8 cellular contexts compared by ENCODE assay signal in the genomic region with DNA sequence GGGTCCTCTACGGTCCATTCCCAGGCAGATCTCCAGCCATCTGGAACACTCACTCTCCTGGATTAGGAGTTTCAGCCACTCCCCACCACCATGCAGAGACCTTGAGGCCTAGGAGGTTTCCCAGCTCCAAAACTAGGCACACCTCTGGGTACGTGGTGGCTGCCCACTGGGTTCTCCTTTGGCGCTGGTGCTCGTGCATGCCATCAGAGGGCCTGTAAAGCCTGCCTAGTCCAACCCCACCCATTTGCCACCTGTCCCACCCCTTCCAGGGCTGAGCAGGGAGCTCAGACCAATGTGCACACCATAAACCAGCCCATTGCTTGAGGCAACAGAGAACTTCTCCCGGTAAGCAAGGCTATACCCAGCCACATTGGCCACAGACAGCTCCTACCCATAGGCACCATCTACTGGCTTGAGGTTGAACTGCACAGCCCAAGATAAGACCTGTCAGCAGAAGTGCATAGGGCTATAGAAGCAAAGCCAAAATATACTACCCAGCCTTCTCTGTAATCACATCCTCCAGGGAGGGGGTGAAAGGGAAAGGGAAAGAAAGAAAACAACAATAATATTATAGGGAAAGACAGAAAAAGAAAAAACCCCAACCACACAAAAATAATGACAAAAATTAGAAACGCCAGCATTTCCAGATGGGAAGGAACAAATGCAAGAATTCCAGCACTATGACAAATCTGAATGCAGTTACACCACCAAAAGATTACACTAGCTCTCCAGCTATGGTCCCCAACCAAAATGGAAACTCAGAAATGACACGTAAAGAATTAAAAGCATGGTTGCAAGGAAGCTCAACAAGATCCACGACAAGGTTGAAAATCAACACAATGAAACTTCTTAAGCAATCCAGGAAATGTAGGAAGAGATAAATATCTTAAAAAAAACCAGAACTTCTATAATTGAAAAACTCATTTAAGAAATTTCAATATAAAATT.
A peak's percentile ranks its signal among the peaks of the same experiment; 100 is the strongest.
DNase-seq lines count a peak whose midpoint lies in the region; ATAC-seq and TF ChIP-seq lines count a peak whose summit lies in the region.

No MANE protein-coding gene starts in this region.

- H3K4me2 ChIP-seq in IMR-90 (ENCODE audit: low read depth, low read length): no peak overlapping the region

- H3K27ac Mint-ChIP-seq in T-helper 17 cell: no peak overlapping the region

- H3K9me1 ChIP-seq in IMR-90 (ENCODE audit: insufficient read depth, low read length): no peaks in the 10 kb centered on the region

- TF ChIP-seq RAD21 in IMR-90 (IDR thresholded peaks at IDR 0.05; ENCODE audit: low read length): peak; percentile 57

- H3K4ac ChIP-seq in IMR-90 (ENCODE audit: low read depth, low read length): no peak overlapping the region

- peaks cover 40% of the 10 kb centered on the region for H3K27me3 Mint-ChIP-seq in T-helper 17 cell

- no peak overlapping the region for H2AK9ac ChIP-seq in IMR-90 (replicated peaks; ENCODE audit: low read depth, low read length, poor library complexity)

- no peak overlapping the region for H2AK5ac ChIP-seq in IMR-90 (ENCODE audit: low read depth, low read length)

- no peak for TF ChIP-seq POLR2A in IMR-90 (IDR thresholded peaks at IDR 0.05; ENCODE audit: low read depth, low read length)

- ATAC-seq in Right ventricle myocardium superior (ENCODE audit: poor library complexity): peak; percentile 56
- no peak for ATAC-seq in left ventricle myocardium superior
- peak; percentile 98 for ATAC-seq in IMR-90 (ENCODE audit: low read depth)
- ATAC-seq in T-helper 17 cell: no peak

- H4K20me1 ChIP-seq in IMR-90 (ENCODE audit: insufficient read depth, low read length): no peaks in the 10 kb centered on the region

- H4K5ac ChIP-seq in IMR-90 (ENCODE audit: low read depth, low read length): no peak overlapping the region

- DNase-seq in Right ventricle myocardium superior (no peak), left ventricle myocardium superior (no peak), H4 (ENCODE audit: low spot score) (peak; percentile 67), IMR-90 (peak; percentile 53), RWPE1 (ENCODE audit: low spot score) (peak; percentile 33), dorsolateral prefrontal cortex (peak in 4 of 10 donors; percentile 37 to 50 (median 42)), mucosa of gallbladder (ENCODE audit: low spot score) (peak; percentile 44), T-helper 17 cell (no peak)

- H3K4me3 ChIP-seq in IMR-90 (ENCODE audit: insufficient read depth, low read depth, low read length): no peak overlapping the region
- no peak overlapping the region for H3K4me3 ChIP-seq in dorsolateral prefrontal cortex

- H2BK15ac ChIP-seq in IMR-90 (ENCODE audit: low read depth, low read length): no peak overlapping the region

- H4K91ac ChIP-seq in IMR-90 (ENCODE audit: insufficient read depth, low read depth, low read length): no peak overlapping the region

- H3K27ac ChIP-seq in IMR-90 (ENCODE audit: insufficient read depth, low read length) (no peak overlapping the region), RWPE1 (peak overlapping the region; percentile 37), dorsolateral prefrontal cortex (no peak overlapping the region)

- H3K27me3 ChIP-seq in IMR-90 (ENCODE audit: control insufficient read depth, insufficient read depth, low read length) (no peaks in the 10 kb centered on the region), dorsolateral prefrontal cortex (no peaks in the 10 kb centered on the region)

- H3K9ac ChIP-seq in IMR-90 (ENCODE audit: low read depth, low read length): no peak overlapping the region

- H3K79me1 ChIP-seq in IMR-90 (ENCODE audit: low read depth in 1 of 2, low read length in 2 of 2): no peaks in the 10 kb centered on the region

- H2AFZ ChIP-seq in IMR-90 (replicated peaks; ENCODE audit: low read length, poor library complexity): no peak overlapping the region

- H3K56ac ChIP-seq in IMR-90 (ENCODE audit: extremely low read depth, insufficient read depth, low read length): no peak overlapping the region

- no peaks in the 10 kb centered on the region for H3K4me1 ChIP-seq in IMR-90 (ENCODE audit: control insufficient read depth, insufficient read depth, low read length)

- no peak overlapping the region for H2BK20ac ChIP-seq in IMR-90 (ENCODE audit: low read depth, low read length)

- no peak overlapping the region for H2BK120ac ChIP-seq in IMR-90 (ENCODE audit: low read depth, low read length)

- H3K23ac ChIP-seq in IMR-90 (ENCODE audit: low read depth, low read length): no peak overlapping the region

- no TSS peak for BruUV-seq in IMR-90 (replicated peaks; lab: Mats Ljungman, UMichigan)

- in situ Hi-C loops in IMR-90 (cut with MboI; ENCODE audit: low sequenced_read_pairs): no loop called here

- no peaks in the 10 kb centered on the region for H3K36me3 ChIP-seq in IMR-90 (ENCODE audit: control insufficient read depth, insufficient read depth, low read length)

- POLR2A ChIA-PET in IMR-90 (lab: Charles Lee; ENCODE audit: unreplicated experiment): no interaction called here
- POLR2A ChIA-PET in RWPE1 (lab: Yijun Ruan, JAX; ENCODE audit: low non-redundant PET): no interaction called here

- intact Hi-C loops in Right ventricle myocardium superior (cut with DNase I) (no loop called here), left ventricle myocardium superior (cut with micrococcal nuclease) (no loop called here), IMR-90 (cut with micrococcal nuclease) (loop anchor here (1.0 kb wide), 2 partner anchors 56 to 181 kb away; no protein-coding TSS in a partner anchor), dorsolateral prefrontal cortex (cut with DNase I) (no loop called here)

- WGBS in IMR-90 (ENCODE audit: extremely low coverage in 2 of 2, insufficient read length in 1 of 2), 2 experiments: no CpG with 5 or more reads among the region's 8 CpGs

- H3K9me3 ChIP-seq in IMR-90 (ENCODE audit: control insufficient read depth, insufficient read depth, low read length): peaks cover 2% of the 10 kb centered on the region; the same call in 1 of the 2 replicates
- H3K9me3 ChIP-seq in T-helper 17 cell (ENCODE audit: control insufficient read depth, low read length, poor library complexity, severe bottlenecking): no peaks in the 10 kb centered on the region

- no peaks in the 10 kb centered on the region for H3K4me1 Mint-ChIP-seq in T-helper 17 cell

- H3K14ac ChIP-seq in IMR-90 (replicated peaks; ENCODE audit: low read depth, low read length): no peak overlapping the region

- H3K18ac ChIP-seq in IMR-90 (ENCODE audit: low read depth, low read length): no peak overlapping the region

- peak; percentile 56 for TF ChIP-seq CTCF in IMR-90 (conservative IDR thresholded peaks at IDR 0.05; ENCODE audit: low read depth, low read length)
- peak; percentile 48 for TF ChIP-seq CTCF in RWPE1 (conservative IDR thresholded peaks at IDR 0.05; ENCODE audit: low read depth)
- TF ChIP-seq CTCF in dorsolateral prefrontal cortex (IDR thresholded peaks at IDR 0.05 in 54 of 56, conservative IDR thresholded peaks at IDR 0.05 in 2 of 56; ENCODE audit: low read depth in 1 of 56, partially characterized antibody in 56 of 56): peak in 55 of 56 donors; percentile 18 to 69 (median 55)

- dilution Hi-C loops in IMR-90 (cut with HindIII; ENCODE audit: low sequenced_read_pairs, unreplicated experiment): no loop called here

- no peaks in the 10 kb centered on the region for H3K36me3 Mint-ChIP-seq in T-helper 17 cell (ENCODE audit: low read depth)

- CTCF ChIA-PET in IMR-90 (lab: Yijun Ruan, JAX) (interaction anchor here (0.6 to 1.1 kb wide), 3 partner anchors 17 to 276 kb away, joined by 3 to 5 read pairs (median 4); no protein-coding TSS in a partner anchor), RWPE1 (lab: Yijun Ruan, JAX) (interaction anchor here (0.6 to 1.2 kb wide), 8 partner anchors 32 to 567 kb away, joined by 3 to 5 read pairs (median 3); partner anchors contain the start of genes JKAMP and L3HYPDH)

- no peak overlapping the region for H3K4me3 Mint-ChIP-seq in T-helper 17 cell

- no peak overlapping the region for H4K8ac ChIP-seq in IMR-90 (ENCODE audit: low read depth in 2 of 2, low read length in 2 of 2)

- H2BK5ac ChIP-seq in IMR-90 (ENCODE audit: low read depth, low read length, poor library complexity, severe bottlenecking): no peak overlapping the region

TF ChIP-seq in IMR-90, 13 proteins besides CTCF, POLR2A, EP300 and RAD21:
- TF ChIP-seq CEBPB (IDR thresholded peaks at IDR 0.05; ENCODE audit: low read depth, low read length): no peak
- peak; percentile 25; the same call in 1 of the 2 replicates for TF ChIP-seq SMC3 (IDR thresholded peaks at IDR 0.05; ENCODE audit: low read depth, low read length)

Comparison
In these comparisons a context has a peak if more than half of its experiments do, and no peak if none do; other contexts are left out.
1. ATAC-seq: peak in Right ventricle myocardium superior (single experiment) and IMR-90 (single experiment); none in left ventricle myocardium superior (single experiment) and T-helper 17 cell (single experiment).
2. DNase-seq: peak in H4 (single experiment), IMR-90 (single experiment), RWPE1 (single experiment) and mucosa of gallbladder (single experiment); none in Right ventricle myocardium superior (single experiment), left ventricle myocardium superior (single experiment) and T-helper 17 cell (0 of 3).
3. Peak in every context shown above with its lines, with median percentiles within 50 percentile points of each other: CTCF ChIP-seq.